22 cellular contexts compared by ENCODE assay signal in genomic region chr12:65084579-65084978, GRCh38. TPM values are rescaled to one million over a fixed set of nuclear protein-coding genes. Genes with fewer than 3 reads are reported as not detected.
DNase-seq lines count a peak whose midpoint lies in the region; ATAC-seq, FAIRE-seq and TF ChIP-seq lines count a peak whose summit lies in the region.
"Had no signal": no experiment of that assay in that cellular context is flagged by ENCODE, and none has a peak within 500 bp of the region (broad histone marks: within the 10 kb centered on the region; RNA-seq: fewer than 3 reads in every experiment).

No MANE protein-coding gene starts in this region.

- no peaks in the 10 kb centered on the region for H3K4me1 ChIP-seq in astrocyte (ENCODE audit: insufficient read depth, low read length)
- no peaks in the 10 kb centered on the region for H3K4me1 ChIP-seq in prostate gland (replicated peaks)

- H3K79me2 ChIP-seq in astrocyte (ENCODE audit: insufficient read depth, low read length): no peaks in the 10 kb centered on the region

- no peak for FAIRE-seq in astrocyte (lab: Jason Lieb, UNC)
- FAIRE-seq: G401.6, GM12892, GM19239 had no signal

- POLR2A ChIA-PET in T-cell (lab: Charles Lee): no interaction called here

- H3K27me3 ChIP-seq in astrocyte (ENCODE audit: insufficient read depth, low read length) (peaks cover 24% of the 10 kb centered on the region), prostate gland (replicated peaks; ENCODE audit: insufficient read depth) (no peaks in the 10 kb centered on the region)

- H3K36me3 Mint-ChIP-seq in astrocyte (ENCODE audit: low read depth, unreplicated experiment) (no peaks in the 10 kb centered on the region), T-cell (no peaks in the 10 kb centered on the region)

- CTCF ChIA-PET in T-cell (lab: Charles Lee): no interaction called here

- H4K20me1 ChIP-seq in astrocyte (ENCODE audit: insufficient read depth, low read length): no peaks in the 10 kb centered on the region

- H3K4me1 Mint-ChIP-seq in astrocyte (ENCODE audit: low read depth, unreplicated experiment) (peaks cover 5% of the 10 kb centered on the region), T-cell (no peaks in the 10 kb centered on the region)
- H3K4me1 Mint-ChIP-seq: B cell had no signal

- H3K27me3 Mint-ChIP-seq in astrocyte (ENCODE audit: low read depth, unreplicated experiment): no peaks in the 10 kb centered on the region
- peaks cover 17 to 24% of the 10 kb centered on the region in 2 donors for H3K27me3 Mint-ChIP-seq in T-cell

- H3K9me3 Mint-ChIP-seq in astrocyte (ENCODE audit: unreplicated experiment): no peaks in the 10 kb centered on the region
- H3K9me3 Mint-ChIP-seq in T-cell: no peaks in the 10 kb centered on the region
- H3K9me3 Mint-ChIP-seq: CD4-positive, alpha-beta T cell; H9 had no signal

- no peak overlapping the region for H3K4me3 Mint-ChIP-seq in astrocyte (ENCODE audit: unreplicated experiment)
- H3K4me3 Mint-ChIP-seq in T-cell: no peak overlapping the region
- H3K4me3 Mint-ChIP-seq: B cell; CD4-positive, alpha-beta T cell; H9 had no signal

- H3K9me3 ChIP-seq in astrocyte (ENCODE audit: insufficient read depth, low read depth, low read length): no peaks in the 10 kb centered on the region
- no peaks in the 10 kb centered on the region for H3K9me3 ChIP-seq in prostate gland

- H3K27ac Mint-ChIP-seq in astrocyte (ENCODE audit: unreplicated experiment) (no peak overlapping the region), T-cell (no peak overlapping the region)
- H3K27ac Mint-ChIP-seq: B cell; CD4-positive, alpha-beta T cell had no signal

- H3K27ac ChIP-seq in astrocyte (ENCODE audit: low read depth, low read length) (no peak overlapping the region), prostate gland (no peak overlapping the region)

- peak; percentile 4 for DNase-seq in AG10803 (ENCODE audit: low read depth)
- DNase-seq in astrocyte (ENCODE audit: low read depth): peak; percentile 31
- DNase-seq in fibroblast of the aortic adventitia (ENCODE audit: low read depth): peak; percentile 16
- DNase-seq in prostate gland (ENCODE audit: low spot score): peak; percentile 17
- DNase-seq in NCI-H345 treated with DMSO at 0.1 percent for 48 hours (lab: John Stamatoyannopoulos, UW; ENCODE audit: unreplicated experiment): no peak
- no peak for DNase-seq in stimulated activated CD4-positive, alpha-beta T cell treated with anti-CD3 and anti-CD28 coated beads, Interleukin-2, amount 100 ng/mL, for 48 hours
- no peak for DNase-seq in T-cell
- no peak for DNase-seq in activated T-cell treated with anti-CD3 and anti-CD28 coated beads for 4 hours
- DNase-seq: ACHN; C1 segment of cervical spinal cord; Calu3; CD4-positive, alpha-beta T cell; DMS 273 treated with DMSO at 0.1 percent for 48 hours; DMS79; GOT3; H9 had no signal

- H3K36me3 ChIP-seq in astrocyte (ENCODE audit: insufficient read depth, low read length): no peaks in the 10 kb centered on the region
- H3K36me3 ChIP-seq in prostate gland: no peaks in the 10 kb centered on the region

- H3K4me3 ChIP-seq in AG10803 (ENCODE audit: low read length): no peak overlapping the region
- no peak overlapping the region for H3K4me3 ChIP-seq in astrocyte (ENCODE audit: insufficient read depth, low read depth, low read length)
- no peak overlapping the region for H3K4me3 ChIP-seq in fibroblast of the aortic adventitia (ENCODE audit: low read depth, low read length)
- H3K4me3 ChIP-seq in prostate gland: no peak overlapping the region

- 10% methylated on average over 3 of the region's 3 CpGs for WGBS in prostate gland

- H3K9ac ChIP-seq in astrocyte (ENCODE audit: low read length): no peak overlapping the region

- no peak for ATAC-seq in T-cell (replicated peaks in 1 of 4)

- TF ChIP-seq CTCF in AG10803 (conservative IDR thresholded peaks at IDR 0.05; ENCODE audit: low read length) (no peak), astrocyte (IDR thresholded peaks at IDR 0.05; ENCODE audit: insufficient read depth, low read depth, low read length) (no peak), fibroblast of the aortic adventitia (IDR thresholded peaks at IDR 0.05; ENCODE audit: insufficient read depth, low read length) (no peak), prostate gland (IDR thresholded peaks at IDR 0.05) (no peak)

- intact Hi-C loops in prostate gland (cut with DNase I): no loop called here

- no peak for TF ChIP-seq POLR2A in prostate gland (IDR thresholded peaks at IDR 0.05)

- no peak overlapping the region for H2AFZ ChIP-seq in astrocyte (ENCODE audit: low read depth, low read length)

- H3K4me2 ChIP-seq in astrocyte (ENCODE audit: low read length): no peak overlapping the region

RNA-seq across cellular contexts. Expression of gene WIF1, which starts 36.5 kb away (rescaled TPM):
- total RNA-seq in astrocyte (0.26 TPM in 1 of 2 replicates, not detected in the other), fibroblast of the aortic adventitia (ENCODE audit: low replicate concordance) (under 0.01 TPM in 1 of 2 replicates, not detected in the other), prostate gland (10 to 100 TPM in 1 of 2 donors, 1 to 10 TPM in 1; 6.8 to 45.8 TPM), T-cell (not detected)
- total RNA-seq: A172; B cell; Calu3; CD4-positive, alpha-beta T cell; HT-29 had no signal

Comparison
In these comparisons a context has a peak if more than half of its experiments do, and no peak if none do; other contexts are left out.
1. DNase-seq: peak in AG10803 (single experiment), astrocyte (single experiment), fibroblast of the aortic adventitia (single experiment) and prostate gland (single experiment); none in NCI-H345 treated with DMSO at 0.1 percent for 48 hours (single experiment), stimulated activated CD4-positive, alpha-beta T cell treated with anti-CD3 and anti-CD28 coated beads, Interleukin-2, amount 100 ng/mL, for 48 hours (0 of 2), T-cell (0 of 34) and activated T-cell treated with anti-CD3 and anti-CD28 coated beads for 4 hours (single experiment).